ENCODE assay signal across 32 cellular contexts in genomic region chr3:174681784-174682183, GRCh38.
"Had no signal": no experiment of that assay in that cellular context is flagged by ENCODE, and none has a peak within 500 bp of the region (broad histone marks: within the 10 kb centered on the region; RNA-seq: fewer than 3 reads in every experiment).

No MANE protein-coding gene starts in this region.

- H3K4me1 ChIP-seq: esophagus muscularis mucosa, foreskin keratinocyte, gastrocnemius medialis had no signal

- H3K36me3 Mint-ChIP-seq: activated naive CD8-positive, alpha-beta T cell had no signal

- H3K27ac Mint-ChIP-seq: activated B cell treated with CpG ODN at 0.5 μM for 24 hours; activated CD8-positive, alpha-beta T cell treated with anti-CD3 and anti-CD28 coated beads for 36 hours; activated naive CD8-positive, alpha-beta T cell; activated T-helper 17 cell treated with anti-CD3 and anti-CD28 coated beads, Interleukin-2, amount 50 U/mL, for 72 hours; effector memory CD8-positive, alpha-beta T cell had no signal

- H3K36me3 ChIP-seq: brain microvascular endothelial cell, esophagus muscularis mucosa, gastrocnemius medialis had no signal

- H3K27me3 Mint-ChIP-seq: activated B cell treated with CpG ODN at 0.5 μM for 24 hours; activated CD8-positive, alpha-beta T cell treated with anti-CD3 and anti-CD28 coated beads for 36 hours; activated naive CD8-positive, alpha-beta T cell; activated T-helper 17 cell treated with anti-CD3 and anti-CD28 coated beads, Interleukin-2, amount 50 U/mL, for 72 hours; effector memory CD8-positive, alpha-beta T cell had no signal

- H3K9me3 ChIP-seq: esophagus muscularis mucosa, gastrocnemius medialis had no signal

- H3K27ac ChIP-seq: brain microvascular endothelial cell, esophagus muscularis mucosa, foreskin keratinocyte, gastrocnemius medialis, VCaP had no signal

- H3K4me3 Mint-ChIP-seq: activated B cell treated with CpG ODN at 0.5 μM for 24 hours; activated CD8-positive, alpha-beta T cell treated with anti-CD3 and anti-CD28 coated beads for 36 hours; activated naive CD8-positive, alpha-beta T cell; activated T-cell treated with anti-CD3 and anti-CD28 coated beads, Interleukin-2, amount 50 U/mL, for 4 hours; activated T-helper 17 cell treated with anti-CD3 and anti-CD28 coated beads, Interleukin-2, amount 50 U/mL, for 72 hours; effector memory CD8-positive, alpha-beta T cell had no signal

- FAIRE-seq: astrocyte, colon, TTC549 had no signal

- H3K4me1 Mint-ChIP-seq: activated B cell treated with CpG ODN at 0.5 μM for 24 hours; activated T-helper 17 cell treated with anti-CD3 and anti-CD28 coated beads, Interleukin-2, amount 50 U/mL, for 72 hours had no signal

- ATAC-seq: activated CD4-positive, CD25-positive, alpha-beta regulatory T cell treated with anti-CD3 and anti-CD28 coated beads, Interleukin-2, amount 50 U/mL, for 24 hours; activated CD8-positive, alpha-beta T cell treated with anti-CD3 and anti-CD28 coated beads for 36 hours; activated T-cell treated with anti-CD3 and anti-CD28 coated beads, Interleukin-2, amount 50 U/mL, for 4 hours; activated T-helper 17 cell treated with anti-CD3 and anti-CD28 coated beads, Interleukin-2, amount 50 U/mL, for 72 hours; effector memory CD8-positive, alpha-beta T cell; foreskin keratinocyte; gastrocnemius medialis had no signal

- H3K27me3 ChIP-seq: brain microvascular endothelial cell, esophagus muscularis mucosa, foreskin keratinocyte, gastrocnemius medialis had no signal

- H3K4me3 ChIP-seq: esophagus muscularis mucosa, gastrocnemius medialis had no signal

- DNase-seq: activated B cell treated with CpG ODN at 0.5 μM for 24 hours; activated CD4-positive, alpha-beta T cell treated with anti-CD3 and anti-CD28 coated beads for 48 hours; activated CD4-positive, alpha-beta T cell treated with anti-CD3 and anti-CD28 coated beads, Interleukin-2, amount 50 U/mL, for 1 hour; activated CD4-positive, alpha-beta T cell treated with anti-CD3 and anti-CD28 coated beads, Interleukin-2, amount 50 U/mL, for 48 hours; activated CD8-positive, alpha-beta memory T cell treated with anti-CD3 and anti-CD28 coated beads for 24 hours; activated CD8-positive, alpha-beta T cell treated with anti-CD3 and anti-CD28 coated beads for 36 hours; activated effector memory CD4-positive, alpha-beta T cell treated with Interleukin-2 at 50 U/mL for 16 hours; activated gamma-delta T cell treated with Interleukin-2 at 50 U/mL for 16 hours; activated naive CD4-positive, alpha-beta T cell treated with anti-CD3 and anti-CD28 coated beads, Interleukin-2, amount 50 U/mL, for 16 hours; activated naive CD4-positive, alpha-beta T cell treated with Interleukin-2 at 50 U/mL for 16 hours; activated T-cell treated with anti-CD3 and anti-CD28 coated beads, Interleukin-2, amount 50 U/mL, for 4 hours; amniotic stem cell; anterior cingulate cortex; brain microvascular endothelial cell; caudate nucleus; cortex of kidney; dermis blood vessel endothelial cell; effector CD4-positive, alpha-beta T cell; effector memory CD8-positive, alpha-beta T cell; erythroblast; foreskin keratinocyte; gastrocnemius medialis; glutamatergic neuron; T-helper 2 cell had no signal
